Comparison of ENCODE assay signal across 10 cellular contexts in the genomic region with DNA sequence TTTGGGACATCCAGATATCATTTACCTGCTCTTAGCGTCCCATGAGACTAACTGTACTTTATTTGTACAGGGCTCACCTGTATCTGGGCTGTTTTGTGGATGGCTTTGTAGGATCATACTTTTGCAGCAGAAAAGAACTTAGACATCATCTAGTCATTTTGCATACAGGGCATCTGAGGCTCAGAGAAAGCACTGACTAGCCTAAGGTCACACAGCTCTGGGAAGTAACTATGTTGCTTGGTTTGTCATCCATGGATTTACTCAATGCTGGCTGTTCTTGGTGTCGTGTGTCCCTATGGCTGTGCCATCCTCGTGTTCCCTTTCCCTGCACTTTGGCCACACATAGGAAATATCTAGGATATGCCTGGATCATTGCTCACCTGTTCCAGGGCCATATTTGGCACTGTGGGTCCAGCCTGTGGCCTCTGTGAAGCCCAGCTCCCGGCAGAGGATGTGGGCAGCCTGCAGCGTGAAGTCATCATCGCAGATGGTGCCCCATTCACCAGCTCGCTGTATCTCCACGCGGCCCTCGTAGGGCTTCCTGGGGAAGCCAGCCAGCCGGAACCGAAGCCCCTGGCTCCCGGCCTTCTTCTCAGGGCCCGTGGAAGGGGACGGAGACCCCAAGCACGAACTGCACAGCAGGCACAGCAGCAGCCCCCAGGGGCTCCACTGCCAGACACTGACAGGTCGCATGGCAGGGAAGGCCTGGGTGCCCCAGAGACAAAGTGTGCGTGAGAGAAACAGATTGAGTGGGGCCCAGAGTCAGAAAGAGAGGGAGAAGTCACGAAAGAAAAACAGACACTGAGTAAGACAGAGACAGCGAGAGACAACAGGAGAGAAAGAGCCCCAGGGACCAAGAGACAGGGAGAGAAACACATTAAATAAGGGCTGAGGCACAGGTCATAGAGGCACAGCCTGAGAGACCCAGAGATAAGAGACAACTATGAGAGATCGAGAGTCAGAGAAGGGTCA. TPM values are rescaled to one million over a fixed set of nuclear protein-coding genes. Genes with fewer than 3 reads are reported as not detected.
A peak's percentile ranks its signal among the peaks of the same experiment; 100 is the strongest.
DNase-seq lines count a peak whose midpoint lies in the region; ATAC-seq and TF ChIP-seq lines count a peak whose summit lies in the region.
"Had no signal": no experiment of that assay in that cellular context is flagged by ENCODE, and none has a peak within 500 bp of the region (broad histone marks: within the 10 kb centered on the region; RNA-seq: fewer than 3 reads in every experiment).

No MANE protein-coding gene starts in this region.

- TF ChIP-seq CTCF in HFF-Myc (IDR thresholded peaks at IDR 0.05; ENCODE audit: low read depth, low read length, missing control alignments): no peak

- peaks cover 8% of the 10 kb centered on the region for H3K36me3 Mint-ChIP-seq in activated CD8-positive, alpha-beta memory T cell treated with anti-CD3 and anti-CD28 coated beads, Interleukin-2, amount 10 ng/mL, durations not matched to agents 7 days and 5 days

- DNase-seq in activated CD8-positive, alpha-beta memory T cell treated with anti-CD3 and anti-CD28 coated beads, Interleukin-2, amount 10 ng/mL, durations not matched to agents 7 days and 5 days: no peak
- DNase-seq in activated CD8-positive, alpha-beta memory T cell treated with anti-CD3 and anti-CD28 coated beads for 24 hours: no peak
- DNase-seq in HFF-Myc (ENCODE audit: extremely low read depth, low read depth) (no peak), ecto neural progenitor cell (ENCODE audit: low spot score) (peak; percentile 47), skeletal muscle cell (ENCODE audit: low read depth) (no peak), SKM-1 (lab: John Stamatoyannopoulos, UW; ENCODE audit: unreplicated experiment) (no peak), HEK293T (ENCODE audit: extremely low spot score) (no peak)
- DNase-seq in stimulated activated CD4-positive, alpha-beta T cell treated with anti-CD3 and anti-CD28 coated beads, Interleukin-1b, Interleukin-23, amount 100 ng/mL, for 48 hours: no peak

- POLR2A ChIA-PET in HEK293T (lab: Yijun Ruan, JAX): interaction anchor here (2.3 kb wide), 1 partner anchor 18 kb away, joined by 5 read pairs; no protein-coding TSS in a partner anchor

- H3K27me3 Mint-ChIP-seq in activated CD8-positive, alpha-beta memory T cell treated with anti-CD3 and anti-CD28 coated beads, Interleukin-2, amount 10 ng/mL, durations not matched to agents 7 days and 5 days: peaks cover 35% of the 10 kb centered on the region

- H3K9me3 Mint-ChIP-seq in activated CD8-positive, alpha-beta memory T cell treated with anti-CD3 and anti-CD28 coated beads, Interleukin-2, amount 10 ng/mL, durations not matched to agents 7 days and 5 days (ENCODE audit: low read depth): no peaks in the 10 kb centered on the region
- H3K9me3 Mint-ChIP-seq: CD14-positive monocyte had no signal

- H3K4me3 ChIP-seq in HFF-Myc (replicated peaks; ENCODE audit: low read depth, low read length): peak overlapping the region; percentile 73
- peak overlapping the region; percentile 93 for H3K4me3 ChIP-seq in skeletal muscle cell (ENCODE audit: low read depth, low read length)

- CTCF ChIA-PET in activated CD8-positive, alpha-beta memory T cell treated with anti-CD3 and anti-CD28 coated beads, Interleukin-2, amount 10 ng/mL, durations not matched to agents 7 days and 5 days (lab: Charles Lee): interaction anchor here (0.6 to 15.0 kb wide), 6 partner anchors 18 to 78 kb away, joined by 3 to 124 read pairs (median 5); a partner anchor contains a TSS
- CTCF ChIA-PET in HEK293T (lab: Yijun Ruan, JAX): interaction anchor here (0.6 kb wide), 1 partner anchor 65 kb away, joined by 5 read pairs; no protein-coding TSS in a partner anchor

- peak overlapping the region; percentile 46 for H3K4me3 Mint-ChIP-seq in activated CD8-positive, alpha-beta memory T cell treated with anti-CD3 and anti-CD28 coated beads, Interleukin-2, amount 10 ng/mL, durations not matched to agents 7 days and 5 days

- no peak for ATAC-seq in activated CD8-positive, alpha-beta memory T cell treated with anti-CD3 and anti-CD28 coated beads, Interleukin-2, amount 10 ng/mL, durations not matched to agents 7 days and 5 days

- H3K4me1 Mint-ChIP-seq in activated CD8-positive, alpha-beta memory T cell treated with anti-CD3 and anti-CD28 coated beads, Interleukin-2, amount 10 ng/mL, durations not matched to agents 7 days and 5 days: peaks cover 44% of the 10 kb centered on the region

- peak overlapping the region; percentile 74 for H3K27ac Mint-ChIP-seq in activated CD8-positive, alpha-beta memory T cell treated with anti-CD3 and anti-CD28 coated beads, Interleukin-2, amount 10 ng/mL, durations not matched to agents 7 days and 5 days

TF ChIP-seq in HEK293T, 16 proteins besides CTCF, POLR2A, EP300 and RAD21:
- TF ChIP-seq SUZ12 (IDR thresholded peaks at IDR 0.05): no peak
- TF ChIP-seq LEF1 (IDR thresholded peaks at IDR 0.05; ENCODE audit: borderline replicate concordance): no peak
- TF ChIP-seq, protein P1, sequence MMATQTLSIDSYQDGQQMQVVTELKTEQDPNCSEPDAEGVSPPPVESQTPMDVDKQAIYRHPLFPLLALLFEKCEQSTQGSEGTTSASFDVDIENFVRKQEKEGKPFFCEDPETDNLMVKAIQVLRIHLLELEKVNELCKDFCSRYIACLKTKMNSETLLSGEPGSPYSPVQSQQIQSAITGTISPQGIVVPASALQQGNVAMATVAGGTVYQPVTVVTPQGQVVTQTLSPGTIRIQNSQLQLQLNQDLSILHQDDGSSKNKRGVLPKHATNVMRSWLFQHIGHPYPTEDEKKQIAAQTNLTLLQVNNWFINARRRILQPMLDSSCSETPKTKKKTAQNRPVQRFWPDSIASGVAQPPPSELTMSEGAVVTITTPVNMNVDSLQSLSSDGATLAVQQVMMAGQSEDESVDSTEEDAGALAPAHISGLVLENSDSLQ (IDR thresholded peaks at IDR 0.05): no peak
- TF ChIP-seq FOXK2 (IDR thresholded peaks at IDR 0.05): no peak
- TF ChIP-seq ZNF384 (IDR thresholded peaks at IDR 0.05): no peak
- no peak for TF ChIP-seq TARDBP (IDR thresholded peaks at IDR 0.05)

RNA-seq across cellular contexts. Expression of a gene that starts 1.5 kb away (rescaled TPM):
- 1 to 10 TPM in 1 of 2 experiments, under 1 TPM in 1; 0.76 to 1.8 TPM for total RNA-seq in activated CD8-positive, alpha-beta memory T cell treated with anti-CD3 and anti-CD28 coated beads, Interleukin-2, amount 10 ng/mL, durations not matched to agents 7 days and 5 days

RNA-seq across cellular contexts. Expression of a gene that starts 2.3 kb away (rescaled TPM):
- total RNA-seq in activated CD8-positive, alpha-beta memory T cell treated with anti-CD3 and anti-CD28 coated beads, Interleukin-2, amount 10 ng/mL, durations not matched to agents 7 days and 5 days: 10 to 100 TPM; 47.1 to 52.1 TPM

RNA-seq across cellular contexts. Expression of a gene that starts 22.5 kb away (rescaled TPM):
- total RNA-seq in activated CD8-positive, alpha-beta memory T cell treated with anti-CD3 and anti-CD28 coated beads, Interleukin-2, amount 10 ng/mL, durations not matched to agents 7 days and 5 days: 10 to 100 TPM; 52.2 to 87.2 TPM

RNA-seq across cellular contexts. Expression of a gene that starts 22.7 kb away (rescaled TPM):
- 100 to 1,000 TPM; 140 to 158 TPM for total RNA-seq in activated CD8-positive, alpha-beta memory T cell treated with anti-CD3 and anti-CD28 coated beads, Interleukin-2, amount 10 ng/mL, durations not matched to agents 7 days and 5 days

RNA-seq across cellular contexts. Expression of a gene that starts 26.2 kb away (rescaled TPM):
- under 1 TPM; 0.38 to 0.94 TPM for total RNA-seq in activated CD8-positive, alpha-beta memory T cell treated with anti-CD3 and anti-CD28 coated beads, Interleukin-2, amount 10 ng/mL, durations not matched to agents 7 days and 5 days
- total RNA-seq: NCI-H460 had no signal
